ENCODE assay signal across 25 cellular contexts in genomic region chr19:8089664-8090601, GRCh38. TPM values are rescaled to one million over a fixed set of nuclear protein-coding genes. Genes with fewer than 3 reads are reported as not detected.
"Had no signal": no experiment of that assay in that cellular context is flagged by ENCODE, and none has a peak within 500 bp of the region (broad histone marks: within the 10 kb centered on the region; RNA-seq: fewer than 3 reads in every experiment).

No MANE protein-coding gene starts in this region.

- H3K4me1 Mint-ChIP-seq: activated CD4-positive, alpha-beta T cell treated with anti-CD3 and anti-CD28 coated beads, Interleukin-2, amount 10 ng/mL, durations not matched to agents 7 days and 5 days; central memory CD8-positive, alpha-beta T cell had no signal

- H3K36me3 ChIP-seq: adrenal gland, ascending aorta, brain microvascular endothelial cell, colonic mucosa, esophagus muscularis mucosa, gastrocnemius medialis, left lung had no signal

- H3K36me3 Mint-ChIP-seq: activated naive CD8-positive, alpha-beta T cell had no signal

- H3K27me3 ChIP-seq: adrenal gland, ascending aorta, brain microvascular endothelial cell, colonic mucosa, gastrocnemius medialis, left lung had no signal

- H3K27ac ChIP-seq: adrenal gland, ascending aorta, brain microvascular endothelial cell, colonic mucosa, dorsolateral prefrontal cortex, esophagus muscularis mucosa, gastrocnemius medialis, left lung had no signal

- H3K9me3 ChIP-seq: colonic mucosa had no signal

- H3K4me3 ChIP-seq: adrenal gland, ascending aorta, colonic mucosa, dorsolateral prefrontal cortex, esophagus muscularis mucosa, gastrocnemius medialis, left lung had no signal

- H3K4me1 ChIP-seq: adrenal gland, ascending aorta, colonic mucosa, esophagus muscularis mucosa, gastrocnemius medialis, left lung had no signal

- H3K4me3 Mint-ChIP-seq: activated CD4-positive, alpha-beta T cell treated with anti-CD3 and anti-CD28 coated beads, Interleukin-2, amount 10 ng/mL, durations not matched to agents 7 days and 5 days; activated CD8-positive, alpha-beta T cell treated with anti-CD3 and anti-CD28 coated beads, Interleukin-2, amount 10 ng/mL, durations not matched to agents 7 days and 5 days; activated naive CD8-positive, alpha-beta T cell; activated T-helper 1 cell treated with anti-CD3 and anti-CD28 coated beads, Interleukin-12 subunit alpha, Interleukin-12 subunit beta, Interleukin-2, Interleukin-4 antibody, amounts not matched to agents 30 ng/mL and 10 ng/mL and 1 ng/mL, durations not matched to agents 14 hours and 24 hours and 36 hours; central memory CD8-positive, alpha-beta T cell; effector memory CD8-positive, alpha-beta T cell had no signal

- ATAC-seq: activated CD4-positive, CD25-positive, alpha-beta regulatory T cell treated with anti-CD3 and anti-CD28 coated beads, Interleukin-2, amount 50 U/mL, for 24 hours; activated CD8-positive, alpha-beta T cell treated with anti-CD3 and anti-CD28 coated beads, Interleukin-2, amount 10 ng/mL, durations not matched to agents 7 days and 5 days; effector memory CD8-positive, alpha-beta T cell; gastrocnemius medialis; left lung had no signal

- H3K27ac Mint-ChIP-seq: activated CD4-positive, alpha-beta T cell treated with anti-CD3 and anti-CD28 coated beads, Interleukin-2, amount 10 ng/mL, durations not matched to agents 7 days and 5 days; activated CD8-positive, alpha-beta T cell treated with anti-CD3 and anti-CD28 coated beads, Interleukin-2, amount 10 ng/mL, durations not matched to agents 7 days and 5 days; activated naive CD8-positive, alpha-beta T cell; activated T-helper 1 cell treated with anti-CD3 and anti-CD28 coated beads, Interleukin-12 subunit alpha, Interleukin-12 subunit beta, Interleukin-2, Interleukin-4 antibody, amounts not matched to agents 30 ng/mL and 10 ng/mL and 1 ng/mL, durations not matched to agents 14 hours and 24 hours and 36 hours; effector memory CD8-positive, alpha-beta T cell had no signal

- DNase-seq: activated CD4-positive, alpha-beta T cell treated with anti-CD3 and anti-CD28 coated beads, Interleukin-2, amount 10 ng/mL, durations not matched to agents 7 days and 5 days; activated CD8-positive, alpha-beta T cell treated with anti-CD3 and anti-CD28 coated beads, Interleukin-2, amount 10 ng/mL, durations not matched to agents 7 days and 5 days; adrenal gland; brain microvascular endothelial cell; colonic mucosa; dorsolateral prefrontal cortex; effector memory CD8-positive, alpha-beta T cell; gastrocnemius medialis; hippocampal formation; kidney glomerular epithelial cell; left lung; mammary epithelial cell; occipital lobe; stimulated activated CD4-positive, alpha-beta T cell treated with anti-CD3 and anti-CD28 coated beads, Interleukin-2, amount 100 ng/mL, for 48 hours; stimulated activated CD8-positive, alpha-beta memory T cell treated with anti-CD3 and anti-CD28 coated beads, Interleukin-4, amount 100 ng/mL, for 48 hours; stimulated activated naive CD4-positive, alpha-beta T cell had no signal

- H3K27me3 Mint-ChIP-seq: activated CD4-positive, alpha-beta T cell treated with anti-CD3 and anti-CD28 coated beads, Interleukin-2, amount 10 ng/mL, durations not matched to agents 7 days and 5 days; activated naive CD8-positive, alpha-beta T cell; central memory CD8-positive, alpha-beta T cell had no signal

RNA-seq across cellular contexts. Expression of gene CCL25, which starts 37.4 kb away (rescaled TPM):
- total RNA-seq: activated T-helper 1 cell treated with anti-CD3 and anti-CD28 coated beads, Interleukin-12 subunit alpha, Interleukin-12 subunit beta, Interleukin-2, Interleukin-4 antibody, amounts not matched to agents 30 ng/mL and 10 ng/mL and 1 ng/mL, durations not matched to agents 14 hours and 24 hours and 36 hours; ascending aorta; colonic mucosa; esophagus muscularis mucosa; gastrocnemius medialis; left lung; mammary epithelial cell; renal cortical epithelial cell; ureter had no signal
- polyA plus RNA-seq: adrenal gland, mammary epithelial cell had no signal

RNA-seq across cellular contexts. Expression of gene FBN3, which starts 59.5 kb away (rescaled TPM):
- total RNA-seq: activated CD4-positive, alpha-beta T cell treated with anti-CD3 and anti-CD28 coated beads, Interleukin-2, amount 10 ng/mL, durations not matched to agents 7 days and 5 days; activated T-helper 1 cell treated with anti-CD3 and anti-CD28 coated beads, Interleukin-12 subunit alpha, Interleukin-12 subunit beta, Interleukin-2, Interleukin-4 antibody, amounts not matched to agents 30 ng/mL and 10 ng/mL and 1 ng/mL, durations not matched to agents 14 hours and 24 hours and 36 hours; ascending aorta; T-helper 2 cell treated with Interferon-gamma antibody and Interleukin-4, amounts not matched to agents 100 ng/mL and 5 ng/mL, for 36 hours; ureter had no signal
- polyA plus RNA-seq: mammary epithelial cell had no signal
